In genomic region chr12:108218911-108219310, GRCh38 we compare ENCODE assay signal across 13 cellular contexts.
DNase-seq lines count a peak whose midpoint lies in the region; ATAC-seq and TF ChIP-seq lines count a peak whose summit lies in the region.
"Had no signal": no experiment of that assay in that cellular context is flagged by ENCODE, and none has a peak within 500 bp of the region (broad histone marks: within the 10 kb centered on the region; RNA-seq: fewer than 3 reads in every experiment).

No MANE protein-coding gene starts in this region.

- no peaks in the 10 kb centered on the region for H3K36me3 ChIP-seq in WERI-Rb-1

- ATAC-seq in HG03469 (IDR thresholded peaks at IDR 0.05; ENCODE audit: unreplicated experiment), result no peak
- ATAC-seq in HG02840 (IDR thresholded peaks at IDR 0.05; ENCODE audit: low FRiP score, unreplicated experiment), result no peak
- ATAC-seq: HCT116 had no signal

- no peak overlapping the region for H3K4me3 ChIP-seq in WERI-Rb-1 (ENCODE audit: low read depth, low read length)

- peak in 2 of 3 experiments; percentile 13 to 55 for DNase-seq in NCI-H1417 (lab: John Stamatoyannopoulos, UW)
- DNase-seq in NCI-H1417 treated with DMSO at 0.1 percent for 48 hours (lab: John Stamatoyannopoulos, UW), result no peak
- DNase-seq in Ammon's horn (ENCODE audit: low spot score), result peak; percentile 15
- DNase-seq in NCI-H1694 treated with DMSO at 0.1 percent for 48 hours (lab: John Stamatoyannopoulos, UW), result peak; percentile 34
- peak; percentile 23 for DNase-seq in WERI-Rb-1
- no peak for DNase-seq in NCI-H2196 (lab: John Stamatoyannopoulos, UW; ENCODE audit: unreplicated experiment)
- DNase-seq: 8988T; C1 segment of cervical spinal cord; CD4-positive, alpha-beta T cell; DMS53 had no signal

- no peaks in the 10 kb centered on the region for H3K9me3 ChIP-seq in WERI-Rb-1 (ENCODE audit: severe bottlenecking)

- no peak overlapping the region for H3K27ac ChIP-seq in WERI-Rb-1

- TF ChIP-seq CTCF in WERI-Rb-1 (IDR thresholded peaks at IDR 0.05; ENCODE audit: low read depth, low read length), result no peak

- H3K27me3 ChIP-seq in WERI-Rb-1 (ENCODE audit: insufficient read depth, low read depth, severe bottlenecking), result peaks cover 78% of the 10 kb centered on the region

Comparison
In these comparisons a context has a peak if more than half of its experiments do, and no peak if none do; other contexts are left out.
1. DNase-seq: peak in NCI-H1417 (2 of 3), Ammon's horn (single experiment), NCI-H1694 treated with DMSO at 0.1 percent for 48 hours (single experiment) and WERI-Rb-1 (single experiment); none in NCI-H1417 treated with DMSO at 0.1 percent for 48 hours (single experiment) and NCI-H2196 (single experiment).